Comparison of ENCODE assay signal across 8 cellular contexts in the genomic region with DNA sequence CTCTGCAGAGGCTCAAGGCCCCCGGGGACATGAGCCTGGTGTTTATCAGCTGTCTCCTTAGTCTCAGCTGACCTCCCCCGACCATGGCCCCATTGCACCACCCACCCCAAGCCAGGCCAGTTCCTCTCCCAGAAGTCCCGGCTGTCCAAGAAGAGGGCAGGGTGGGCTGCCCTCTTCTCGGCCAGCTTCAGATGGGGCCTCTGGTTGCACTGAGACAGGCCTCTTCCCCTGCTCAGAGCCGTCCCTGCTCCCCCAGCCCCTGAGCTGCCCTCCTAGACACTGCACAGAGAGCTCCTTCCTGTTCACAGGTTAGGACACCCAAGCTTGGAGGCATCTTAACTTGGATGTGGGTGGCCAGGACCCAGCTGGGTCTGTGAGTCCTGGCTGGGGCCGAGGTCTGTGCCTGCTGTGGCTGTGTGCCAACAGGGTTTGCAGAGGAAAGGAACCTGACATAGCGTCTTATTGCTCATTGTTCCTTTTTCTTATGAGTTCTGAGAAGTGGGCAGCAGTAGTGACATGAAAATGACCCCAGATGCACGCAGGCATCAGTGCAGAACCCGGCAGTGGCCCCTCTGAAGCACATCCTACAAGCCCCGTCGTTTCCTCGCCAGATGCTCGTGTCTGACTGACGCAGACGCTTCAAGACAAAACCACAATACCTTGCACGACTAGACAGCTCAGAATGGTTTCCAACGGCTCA. TPM values are rescaled to one million over a fixed set of nuclear protein-coding genes. Genes with fewer than 3 reads are reported as not detected.
DNase-seq lines count a peak whose midpoint lies in the region; TF ChIP-seq lines count a peak whose summit lies in the region.

No MANE protein-coding gene starts in this region.

- peak overlapping the region; percentile 39 for H4K12ac ChIP-seq in trophoblast cell (ENCODE audit: low read depth, low read length)

- H3K9ac ChIP-seq in HUES6 (ENCODE audit: low read length) (peak overlapping the region; percentile 67), trophoblast cell (ENCODE audit: low read length) (no peak overlapping the region)

- no peak overlapping the region for H3K23ac ChIP-seq in trophoblast cell (ENCODE audit: low read length)

- TF ChIP-seq CTCF in GM12865 (IDR thresholded peaks at IDR 0.05; ENCODE audit: insufficient read depth, low read depth, low read length, missing control alignments) = no peak
- no peak for TF ChIP-seq CTCF in vagina (IDR thresholded peaks at IDR 0.05)

- peaks cover 17% of the 10 kb centered on the region for H3K79me1 ChIP-seq in trophoblast cell (ENCODE audit: low read length)

- H2AFZ ChIP-seq in trophoblast cell (ENCODE audit: insufficient read depth, low read length, poor library complexity) = peak overlapping the region; percentile 18

- H3K4me3 ChIP-seq in GM12865 (ENCODE audit: low read depth, low read length) (peak overlapping the region; percentile 73), HUES6 (ENCODE audit: low read depth, low read length) (0 out of 2 replicates have a peak overlapping the region, but pooled peaks have one; percentile 58), trophoblast cell (ENCODE audit: low read depth, low read length) (no peak overlapping the region), vagina (peak overlapping the region; percentile 43 to 53)
- H3K4me3 ChIP-seq in effector memory CD4-positive, alpha-beta T cell (ENCODE audit: insufficient read depth, low read depth, low read length, poor library complexity, severe bottlenecking) = peak overlapping the region; percentile 68

- H3K4ac ChIP-seq in trophoblast cell (ENCODE audit: low read depth, low read length) = peak overlapping the region; percentile 60

- peak overlapping the region; percentile 62 for H2BK120ac ChIP-seq in trophoblast cell (ENCODE audit: insufficient read depth, low read length, poor library complexity)

- peak overlapping the region; percentile 23 for H2BK5ac ChIP-seq in trophoblast cell (ENCODE audit: low read depth, low read length, poor library complexity)

- H3K9me3 ChIP-seq in HUES6 (ENCODE audit: control insufficient read depth, insufficient read depth, low read depth, low read length) = no peaks in the 10 kb centered on the region
- no peaks in the 10 kb centered on the region for H3K9me3 ChIP-seq in effector memory CD4-positive, alpha-beta T cell (ENCODE audit: control insufficient read depth, low read length)
- no peaks in the 10 kb centered on the region for H3K9me3 ChIP-seq in trophoblast cell (ENCODE audit: insufficient read depth, low read depth, low read length)
- H3K9me3 ChIP-seq in vagina = no peaks in the 10 kb centered on the region

- H4K91ac ChIP-seq in trophoblast cell (ENCODE audit: low read depth, low read length) = peak overlapping the region; percentile 60

- H3K79me2 ChIP-seq in trophoblast cell (ENCODE audit: control insufficient read depth, insufficient read depth, low read length, poor library complexity) = peaks cover 15% of the 10 kb centered on the region

- no peak for TF ChIP-seq POLR2A in vagina (IDR thresholded peaks at IDR 0.05)

- H3K27me3 ChIP-seq in HUES6 (ENCODE audit: control insufficient read depth, insufficient read depth, low read length) (no peaks in the 10 kb centered on the region), trophoblast cell (ENCODE audit: insufficient read depth, low read length) (no peaks in the 10 kb centered on the region), vagina (no peaks in the 10 kb centered on the region)
- no peaks in the 10 kb centered on the region for H3K27me3 ChIP-seq in effector memory CD4-positive, alpha-beta T cell (replicated peaks; ENCODE audit: control insufficient read depth, insufficient read depth, low read length, poor library complexity, severe bottlenecking)

- peak overlapping the region; percentile 70 for H3K18ac ChIP-seq in trophoblast cell (ENCODE audit: low read length)

- H3K36me3 ChIP-seq in HUES6 (ENCODE audit: control insufficient read depth, insufficient read depth, low read length) (peaks cover 27% of the 10 kb centered on the region), trophoblast cell (ENCODE audit: control insufficient read depth in 1 of 2, insufficient read depth in 2 of 2, low read length in 2 of 2) (peaks cover 28 to 38% of the 10 kb centered on the region in 2 experiments), vagina (peaks cover 0 to 12% of the 10 kb centered on the region in 2 donors)
- H3K36me3 ChIP-seq in effector memory CD4-positive, alpha-beta T cell (ENCODE audit: control insufficient read depth, insufficient read depth, low read length) = peaks cover 24% of the 10 kb centered on the region

- peaks cover 11% of the 10 kb centered on the region; the same call in 1 of the 2 replicates for H3K4me1 ChIP-seq in HUES6 (ENCODE audit: control insufficient read depth, insufficient read depth, low read length)
- peaks cover 67% of the 10 kb centered on the region for H3K4me1 ChIP-seq in effector memory CD4-positive, alpha-beta T cell (ENCODE audit: control insufficient read depth, insufficient read depth, low read length, poor library complexity, severe bottlenecking)
- peaks cover 36 to 43% of the 10 kb centered on the region in 2 experiments for H3K4me1 ChIP-seq in trophoblast cell (ENCODE audit: control insufficient read depth in 1 of 2, insufficient read depth in 2 of 2, low read length in 2 of 2)
- H3K4me1 ChIP-seq in vagina = peaks cover 62% of the 10 kb centered on the region

- H3K27ac ChIP-seq in HUES6 (ENCODE audit: low read depth, low read length) = peak overlapping the region; percentile 34; the same call in 1 of the 2 replicates
- H3K27ac ChIP-seq in effector memory CD4-positive, alpha-beta T cell (ENCODE audit: insufficient read depth, low read length, poor library complexity, severe bottlenecking) = peak overlapping the region; percentile 96
- peak overlapping the region; percentile 88 for H3K27ac ChIP-seq in trophoblast cell (ENCODE audit: low read depth, low read length)
- H3K27ac ChIP-seq in vagina = peak overlapping the region; percentile 89

- DNase-seq in GM12865 (ENCODE audit: low read depth) = peak; percentile 94
- DNase-seq in activated CD4-positive, alpha-beta T cell treated with anti-CD3 and anti-CD28 coated beads, Interleukin-2, amount 50 U/mL, for 4 hours = peak; percentile 69 to 70
- DNase-seq in effector memory CD4-positive, alpha-beta T cell = peak; percentile 71 to 80 (median 73)
- peak; percentile 39 to 40 for DNase-seq in trophoblast cell
- no peak for DNase-seq in vagina (ENCODE audit: extremely low spot score in 2 of 2)
- no peak for DNase-seq in NCI-H748 (lab: John Stamatoyannopoulos, UW; ENCODE audit: unreplicated experiment)
- no peak for DNase-seq in mesenteric fat pad (ENCODE audit: low spot score)

- no peak overlapping the region for H2BK12ac ChIP-seq in trophoblast cell (ENCODE audit: low read length)

- intact Hi-C loops in vagina (cut with DNase I) = loop anchor here (5.0 to 10.0 kb wide), 2 partner anchors 224 to 266 kb away; no protein-coding TSS in a partner anchor

- H2AK5ac ChIP-seq in trophoblast cell (ENCODE audit: low read length) = peak overlapping the region; percentile 22

- H3K14ac ChIP-seq in trophoblast cell (ENCODE audit: low read length) = peak overlapping the region; percentile 61

- H3K4me2 ChIP-seq in trophoblast cell (ENCODE audit: low read length) = peak overlapping the region; percentile 43

- peak overlapping the region; percentile 74 for H4K8ac ChIP-seq in trophoblast cell (ENCODE audit: low read depth, low read length)

- no CpG with 5 or more reads among the region's 17 CpGs for WGBS in trophoblast cell (ENCODE audit: extremely low coverage, insufficient coverage, insufficient read length)

RNA-seq across cellular contexts. Expression of a gene that starts 5.5 kb away (rescaled TPM):
- polyA plus RNA-seq in trophoblast cell (2013) = 43.0 and 44.0 TPM in 2 replicates
- 40.3 TPM for total RNA-seq in vagina
- total RNA-seq in mesenteric fat pad = 42.3 TPM

RNA-seq across cellular contexts. Expression of a gene that starts 9.6 kb away (rescaled TPM):
- polyA plus RNA-seq in trophoblast cell (2013) = 13.6 and 13.8 TPM in 2 replicates
- total RNA-seq in vagina = 39.0 TPM
- total RNA-seq in mesenteric fat pad = 23.8 TPM

RNA-seq across cellular contexts. Expression of a gene that starts 20.7 kb away (rescaled TPM):
- 4.0 TPM in 2 replicates for polyA plus RNA-seq in trophoblast cell (2013)
- total RNA-seq in vagina (4.2 TPM), mesenteric fat pad (1.9 TPM)

RNA-seq across cellular contexts. Expression of a gene that starts 53.6 kb away (rescaled TPM):
- polyA plus RNA-seq in trophoblast cell (2013) = 9.8 and 10.1 TPM in 2 replicates
- total RNA-seq in vagina = 45.4 TPM
- total RNA-seq in mesenteric fat pad = 27.6 TPM

RNA-seq across cellular contexts. Expression of a gene that starts 59.9 kb away (rescaled TPM):
- 16.1 TPM in 2 replicates for polyA plus RNA-seq in trophoblast cell (2013)
- total RNA-seq in vagina = 29.2 TPM
- total RNA-seq in mesenteric fat pad = 24.4 TPM

Comparison
In these comparisons a context has a peak if more than half of its experiments do, and no peak if none do; other contexts are left out.
1. DNase-seq: peak in GM12865 (single experiment), activated CD4-positive, alpha-beta T cell treated with anti-CD3 and anti-CD28 coated beads, Interleukin-2, amount 50 U/mL, for 4 hours (2 of 2), effector memory CD4-positive, alpha-beta T cell (3 of 3) and trophoblast cell (2 of 2); none in vagina (0 of 2), NCI-H748 (single experiment) and mesenteric fat pad (single experiment).
2. H3K27ac ChIP-seq: peak in every context shown above with its lines; median percentile 96 in effector memory CD4-positive, alpha-beta T cell; 89 in vagina; 88 in trophoblast cell; 34 in HUES6.